8 cellular contexts compared by ENCODE assay signal in the genomic region with DNA sequence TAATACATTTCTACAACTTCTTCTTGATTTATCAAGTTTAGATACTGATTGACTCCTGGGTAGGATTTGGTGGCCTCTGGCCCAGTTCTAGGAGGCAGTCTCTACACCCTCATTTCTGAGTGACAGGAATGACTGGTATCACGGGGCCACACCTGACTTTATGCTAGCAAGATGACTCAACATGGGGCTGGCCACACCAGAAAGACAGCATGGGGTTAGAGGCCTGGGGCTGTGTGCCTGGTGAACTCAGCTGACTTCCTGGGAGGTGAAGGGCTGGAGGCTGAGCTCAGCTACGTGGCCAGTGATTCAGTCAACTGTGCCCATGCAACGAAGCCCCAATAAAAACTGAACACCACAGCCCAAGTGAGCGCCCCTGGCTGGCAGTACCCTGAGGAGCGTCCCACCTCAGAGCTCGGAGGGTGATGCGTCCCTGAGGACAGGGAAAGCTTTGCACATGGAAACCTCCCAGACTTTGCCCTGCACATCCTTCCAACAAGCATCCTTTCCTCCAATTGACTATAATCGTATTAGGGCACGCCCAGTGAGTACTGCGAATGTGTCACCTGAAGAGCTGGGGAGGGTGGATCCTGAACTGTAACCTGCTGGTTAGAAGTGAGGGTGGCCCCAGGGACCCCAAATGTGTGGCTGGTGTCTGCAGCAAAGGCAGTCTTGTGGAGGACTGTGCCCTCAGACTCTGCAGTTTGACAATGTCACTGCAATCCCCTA. TPM values are rescaled to one million over a fixed set of nuclear protein-coding genes. Genes with fewer than 3 reads are reported as not detected.
DNase-seq lines count a peak whose midpoint lies in the region; ATAC-seq lines count a peak whose summit lies in the region.

No MANE protein-coding gene starts in this region.

- DNase-seq in activated CD8-positive, alpha-beta memory T cell treated with anti-CD3 and anti-CD28 coated beads, Interleukin-2, amount 10 ng/mL, durations not matched to agents 7 days and 5 days: peak; percentile 76
- no peak for DNase-seq in activated CD8-positive, alpha-beta memory T cell treated with anti-CD3 and anti-CD28 coated beads, Interleukin-2, amount 50 U/mL, for 4 hours
- peak; percentile 5 for DNase-seq in activated naive CD8-positive, alpha-beta T cell treated with anti-CD3 and anti-CD28 coated beads, Interleukin-2, amount 50 U/mL, for 24 hours
- peak; percentile 5 to 10 for DNase-seq in stimulated activated CD4-positive, alpha-beta T cell treated with anti-CD3 and anti-CD28 coated beads, Interleukin-2, amount 100 ng/mL, for 48 hours
- DNase-seq in NCI-H524 treated with DMSO at 0.1 percent for 48 hours (lab: John Stamatoyannopoulos, UW): no peak
- DNase-seq in cardiac septum (ENCODE audit: low spot score): no peak
- DNase-seq in NCI-H1105 treated with DMSO at 0.1 percent for 48 hours (lab: John Stamatoyannopoulos, UW): no peak

- CTCF ChIA-PET in activated CD8-positive, alpha-beta memory T cell treated with anti-CD3 and anti-CD28 coated beads, Interleukin-2, amount 10 ng/mL, durations not matched to agents 7 days and 5 days (lab: Charles Lee): no interaction called here

- no peaks in the 10 kb centered on the region for H3K27me3 Mint-ChIP-seq in activated CD8-positive, alpha-beta memory T cell treated with anti-CD3 and anti-CD28 coated beads, Interleukin-2, amount 10 ng/mL, durations not matched to agents 7 days and 5 days
- H3K27me3 Mint-ChIP-seq in activated naive CD8-positive, alpha-beta T cell treated with anti-CD3 and anti-CD28 coated beads, Interleukin-2, amount 50 U/mL, for 24 hours: no peaks in the 10 kb centered on the region

- no peak overlapping the region for H3K4me3 Mint-ChIP-seq in activated CD8-positive, alpha-beta memory T cell treated with anti-CD3 and anti-CD28 coated beads, Interleukin-2, amount 10 ng/mL, durations not matched to agents 7 days and 5 days
- no peak overlapping the region for H3K4me3 Mint-ChIP-seq in activated naive CD8-positive, alpha-beta T cell treated with anti-CD3 and anti-CD28 coated beads, Interleukin-2, amount 50 U/mL, for 24 hours

- H3K27ac Mint-ChIP-seq in activated CD8-positive, alpha-beta memory T cell treated with anti-CD3 and anti-CD28 coated beads, Interleukin-2, amount 10 ng/mL, durations not matched to agents 7 days and 5 days: peak overlapping the region; percentile 33
- no peak overlapping the region for H3K27ac Mint-ChIP-seq in activated naive CD8-positive, alpha-beta T cell treated with anti-CD3 and anti-CD28 coated beads, Interleukin-2, amount 50 U/mL, for 24 hours

- H3K9me3 Mint-ChIP-seq in activated CD8-positive, alpha-beta memory T cell treated with anti-CD3 and anti-CD28 coated beads, Interleukin-2, amount 10 ng/mL, durations not matched to agents 7 days and 5 days (ENCODE audit: low read depth): no peaks in the 10 kb centered on the region
- no peaks in the 10 kb centered on the region for H3K9me3 Mint-ChIP-seq in activated naive CD8-positive, alpha-beta T cell treated with anti-CD3 and anti-CD28 coated beads, Interleukin-2, amount 50 U/mL, for 24 hours

- intact Hi-C loops in cardiac septum (cut with DNase I): no loop called here

- ATAC-seq in activated CD8-positive, alpha-beta memory T cell treated with anti-CD3 and anti-CD28 coated beads, Interleukin-2, amount 10 ng/mL, durations not matched to agents 7 days and 5 days: peak; percentile 95
- peak; percentile 74 for ATAC-seq in HG03045 (IDR thresholded peaks at IDR 0.05; ENCODE audit: unreplicated experiment)
- peak; percentile 84 for ATAC-seq in activated naive CD8-positive, alpha-beta T cell treated with anti-CD3 and anti-CD28 coated beads, Interleukin-2, amount 50 U/mL, for 24 hours

- H3K4me1 Mint-ChIP-seq in activated CD8-positive, alpha-beta memory T cell treated with anti-CD3 and anti-CD28 coated beads, Interleukin-2, amount 10 ng/mL, durations not matched to agents 7 days and 5 days: peaks cover 13% of the 10 kb centered on the region
- H3K4me1 Mint-ChIP-seq in activated naive CD8-positive, alpha-beta T cell treated with anti-CD3 and anti-CD28 coated beads, Interleukin-2, amount 50 U/mL, for 24 hours: no peaks in the 10 kb centered on the region

- peaks cover 3% of the 10 kb centered on the region for H3K36me3 Mint-ChIP-seq in activated CD8-positive, alpha-beta memory T cell treated with anti-CD3 and anti-CD28 coated beads, Interleukin-2, amount 10 ng/mL, durations not matched to agents 7 days and 5 days
- H3K36me3 Mint-ChIP-seq in activated naive CD8-positive, alpha-beta T cell treated with anti-CD3 and anti-CD28 coated beads, Interleukin-2, amount 50 U/mL, for 24 hours (ENCODE audit: low read depth): no peaks in the 10 kb centered on the region

RNA-seq across cellular contexts. Expression of a gene that starts 57.2 kb away (rescaled TPM):
- 10 to 100 TPM; 53.9 to 72.2 TPM for total RNA-seq in activated CD8-positive, alpha-beta memory T cell treated with anti-CD3 and anti-CD28 coated beads, Interleukin-2, amount 10 ng/mL, durations not matched to agents 7 days and 5 days
- 24.3 TPM for total RNA-seq in cardiac septum

Comparison
In these comparisons a context has a peak if more than half of its experiments do, and no peak if none do; other contexts are left out.
1. DNase-seq: peak in activated CD8-positive, alpha-beta memory T cell treated with anti-CD3 and anti-CD28 coated beads, Interleukin-2, amount 10 ng/mL, durations not matched to agents 7 days and 5 days (single experiment), activated naive CD8-positive, alpha-beta T cell treated with anti-CD3 and anti-CD28 coated beads, Interleukin-2, amount 50 U/mL, for 24 hours (single experiment) and stimulated activated CD4-positive, alpha-beta T cell treated with anti-CD3 and anti-CD28 coated beads, Interleukin-2, amount 100 ng/mL, for 48 hours (2 of 2); none in activated CD8-positive, alpha-beta memory T cell treated with anti-CD3 and anti-CD28 coated beads, Interleukin-2, amount 50 U/mL, for 4 hours (single experiment), NCI-H524 treated with DMSO at 0.1 percent for 48 hours (single experiment), cardiac septum (single experiment) and NCI-H1105 treated with DMSO at 0.1 percent for 48 hours (single experiment).
2. Peak in every context shown above with its lines, with median percentiles within 50 percentile points of each other: ATAC-seq.